In the genomic region with DNA sequence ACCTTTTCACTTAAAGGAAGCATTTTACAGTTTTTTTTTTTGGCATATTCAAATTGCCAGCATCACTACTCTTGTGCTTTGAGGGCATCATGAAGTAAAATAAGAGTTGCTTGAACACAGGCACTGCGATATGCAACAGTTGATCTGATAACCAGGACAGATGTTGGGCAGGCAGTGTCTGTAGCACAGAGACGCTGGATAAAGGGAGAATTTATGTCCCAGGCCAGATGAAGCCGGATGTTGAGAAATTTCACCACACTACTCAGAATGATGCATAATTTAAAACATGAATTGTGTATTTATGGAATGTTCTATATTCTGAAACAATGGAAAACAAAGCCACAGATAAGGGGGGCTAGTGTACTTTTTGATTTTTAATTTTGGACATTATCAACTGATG, we compare ENCODE assay signal across 21 cellular contexts.
A peak's percentile ranks its signal among the peaks of the same experiment; 100 is the strongest.
DNase-seq lines count a peak whose midpoint lies in the region; ATAC-seq and TF ChIP-seq lines count a peak whose summit lies in the region.
"Had no signal": no experiment of that assay in that cellular context is flagged by ENCODE, and none has a peak within 500 bp of the region (broad histone marks: within the 10 kb centered on the region; RNA-seq: fewer than 3 reads in every experiment).

No MANE protein-coding gene starts in this region.

- peaks cover 10% of the 10 kb centered on the region; the same call in 1 of the 2 replicates for H3K9me3 Mint-ChIP-seq in WTC11
- no peaks in the 10 kb centered on the region for H3K9me3 Mint-ChIP-seq in activated naive CD8-positive, alpha-beta T cell treated with anti-CD3 and anti-CD28 coated beads, Interleukin-2, amount 50 U/mL, for 24 hours
- H3K9me3 Mint-ChIP-seq in activated naive CD8-positive, alpha-beta T cell treated with anti-CD3 and anti-CD28 coated beads for 36 hours = peaks cover 1% of the 10 kb centered on the region
- H3K9me3 Mint-ChIP-seq: type B pancreatic cell had no signal

- no peak overlapping the region for H3K9ac ChIP-seq in MM.1S (ENCODE audit: low read length)
- H3K9ac ChIP-seq: BLaER1 had no signal

- no peak overlapping the region for H3K4me3 ChIP-seq in fibroblast of pulmonary artery (replicated peaks; ENCODE audit: low read depth, low read length)
- no peak overlapping the region for H3K4me3 ChIP-seq in ovary
- H3K4me3 ChIP-seq in MM.1S (ENCODE audit: low read length) = no peak overlapping the region
- H3K4me3 ChIP-seq: BLaER1, colonic mucosa had no signal

- 49 to 61% (median 52%) methylated on average over 3 of the region's 3 CpGs for WGBS in ovary, 3 donors

- TF ChIP-seq EP300 in ovary (IDR thresholded peaks at IDR 0.05) = no peak

- intact Hi-C loops in ovary (cut with DNase I) = no loop called here

- no peak overlapping the region for H3K4me2 ChIP-seq in MM.1S (ENCODE audit: low read depth, low read length)
- H3K4me2 ChIP-seq: BLaER1 had no signal

- H3K36me3 ChIP-seq in ovary = no peaks in the 10 kb centered on the region
- peaks cover 3% of the 10 kb centered on the region; the same call in 1 of the 2 replicates for H3K36me3 ChIP-seq in MM.1S (replicated peaks; ENCODE audit: insufficient read depth, low read length)
- H3K36me3 ChIP-seq: colonic mucosa had no signal

- CTCF ChIA-PET in WTC11 (lab: Charles Lee) = interaction anchor here (0.8 kb wide), 1 partner anchor 416 kb away, joined by 3 read pairs; no protein-coding TSS in a partner anchor

- no peak overlapping the region for H3K4me3 Mint-ChIP-seq in WTC11
- no peak overlapping the region for H3K4me3 Mint-ChIP-seq in activated naive CD8-positive, alpha-beta T cell treated with anti-CD3 and anti-CD28 coated beads, Interleukin-2, amount 50 U/mL, for 24 hours
- no peak overlapping the region for H3K4me3 Mint-ChIP-seq in activated naive CD8-positive, alpha-beta T cell treated with anti-CD3 and anti-CD28 coated beads for 36 hours
- H3K4me3 Mint-ChIP-seq: naive B cell, type B pancreatic cell had no signal

- H3K27me3 ChIP-seq in ovary (no peaks in the 10 kb centered on the region), MM.1S (replicated peaks; ENCODE audit: insufficient read depth, low read length) (no peaks in the 10 kb centered on the region)
- H3K27me3 ChIP-seq: BLaER1, colonic mucosa had no signal

- TF ChIP-seq CTCF in AG09319 (IDR thresholded peaks at IDR 0.05; ENCODE audit: low read depth, low read length) (no peak), WTC11 (IDR thresholded peaks at IDR 0.05) (no peak), fibroblast of pulmonary artery (IDR thresholded peaks at IDR 0.05; ENCODE audit: low read length, missing control alignments) (no peak), ovary (IDR thresholded peaks at IDR 0.05) (no peak), MM.1S (IDR thresholded peaks at IDR 0.05; ENCODE audit: low read length) (no peak)

- H4K20me1 ChIP-seq in MM.1S (ENCODE audit: insufficient read depth, low read length) = no peaks in the 10 kb centered on the region
- H4K20me1 ChIP-seq: BLaER1 had no signal

- H2AFZ ChIP-seq in MM.1S (ENCODE audit: low read length) = no peak overlapping the region

- POLR2A ChIA-PET in WTC11 (lab: Charles Lee) = no interaction called here

- no peaks in the 10 kb centered on the region for H3F3A ChIP-seq in MM.1S (ENCODE audit: insufficient read depth, low read length)

- H3K79me2 ChIP-seq in MM.1S (ENCODE audit: low read length) = no peaks in the 10 kb centered on the region

- no peaks in the 10 kb centered on the region for H3K27me3 Mint-ChIP-seq in WTC11 (ENCODE audit: low read depth)
- H3K27me3 Mint-ChIP-seq in activated naive CD8-positive, alpha-beta T cell treated with anti-CD3 and anti-CD28 coated beads, Interleukin-2, amount 50 U/mL, for 24 hours = no peaks in the 10 kb centered on the region
- H3K27me3 Mint-ChIP-seq in activated naive CD8-positive, alpha-beta T cell treated with anti-CD3 and anti-CD28 coated beads for 36 hours = no peaks in the 10 kb centered on the region
- H3K27me3 Mint-ChIP-seq: naive B cell, type B pancreatic cell had no signal

- H3K4me1 ChIP-seq in ovary (ENCODE audit: insufficient read depth) = no peaks in the 10 kb centered on the region
- no peaks in the 10 kb centered on the region for H3K4me1 ChIP-seq in MM.1S (ENCODE audit: low read length)
- H3K4me1 ChIP-seq: BLaER1, colonic mucosa had no signal

- H3K9me2 ChIP-seq in MM.1S (replicated peaks; ENCODE audit: insufficient read depth, low read length) = no peaks in the 10 kb centered on the region

- no peak for ATAC-seq in WTC11
- no peak for ATAC-seq in activated naive CD8-positive, alpha-beta T cell treated with anti-CD3 and anti-CD28 coated beads, Interleukin-2, amount 50 U/mL, for 24 hours
- ATAC-seq: esophagus mucosa, left cardiac atrium had no signal

- H3K36me3 Mint-ChIP-seq in WTC11 = peaks cover 15% of the 10 kb centered on the region
- H3K36me3 Mint-ChIP-seq in activated naive CD8-positive, alpha-beta T cell treated with anti-CD3 and anti-CD28 coated beads, Interleukin-2, amount 50 U/mL, for 24 hours (ENCODE audit: low read depth) = peaks cover 61% of the 10 kb centered on the region
- H3K36me3 Mint-ChIP-seq in activated naive CD8-positive, alpha-beta T cell treated with anti-CD3 and anti-CD28 coated beads for 36 hours = peaks cover 38% of the 10 kb centered on the region

- TF ChIP-seq POLR2A in ovary (IDR thresholded peaks at IDR 0.05) = no peak

- H3K4me1 Mint-ChIP-seq in WTC11 = no peaks in the 10 kb centered on the region
- no peaks in the 10 kb centered on the region for H3K4me1 Mint-ChIP-seq in activated naive CD8-positive, alpha-beta T cell treated with anti-CD3 and anti-CD28 coated beads, Interleukin-2, amount 50 U/mL, for 24 hours
- no peaks in the 10 kb centered on the region for H3K4me1 Mint-ChIP-seq in activated naive CD8-positive, alpha-beta T cell treated with anti-CD3 and anti-CD28 coated beads for 36 hours
- H3K4me1 Mint-ChIP-seq: naive B cell had no signal

- peak; percentile 8 for DNase-seq in AG09319 (ENCODE audit: extremely low read depth, low read depth)
- DNase-seq in HCEC 1CT = peak; percentile 77
- no peak for DNase-seq in WTC11 (ENCODE audit: low spot score)
- DNase-seq in fibroblast of pulmonary artery (ENCODE audit: low read depth) = peak; percentile 76
- DNase-seq in ovary = no peak
- DNase-seq in MM.1S = no peak
- DNase-seq in activated naive CD8-positive, alpha-beta T cell treated with anti-CD3 and anti-CD28 coated beads, Interleukin-2, amount 50 U/mL, for 24 hours = no peak
- no peak for DNase-seq in activated naive CD8-positive, alpha-beta T cell treated with anti-CD3 and anti-CD28 coated beads for 36 hours
- DNase-seq: activated effector memory CD4-positive, alpha-beta T cell treated with anti-CD3 and anti-CD28 coated beads, Interleukin-2, amount 50 U/mL, for 16 hours; colonic mucosa; KG1; left cardiac atrium; mesenchymal stem cell; naive B cell; NCI-H1694 treated with DMSO at 0.1 percent for 48 hours; NCI-H2171; nucleus accumbens; stimulated activated CD4-positive, alpha-beta T cell treated with anti-CD3 and anti-CD28 coated beads, Interleukin-1b, Interleukin-23, amount 100 ng/mL, for 48 hours had no signal

- no peaks in the 10 kb centered on the region for H3K9me3 ChIP-seq in ovary
- no peaks in the 10 kb centered on the region for H3K9me3 ChIP-seq in MM.1S (replicated peaks; ENCODE audit: insufficient read depth, low read length)
- H3K9me3 ChIP-seq: colonic mucosa had no signal

- H3K27ac Mint-ChIP-seq in WTC11 = 0 out of 2 replicates have a peak overlapping the region, but pooled peaks have one; percentile 30
- no peak overlapping the region for H3K27ac Mint-ChIP-seq in activated naive CD8-positive, alpha-beta T cell treated with anti-CD3 and anti-CD28 coated beads, Interleukin-2, amount 50 U/mL, for 24 hours
- no peak overlapping the region for H3K27ac Mint-ChIP-seq in activated naive CD8-positive, alpha-beta T cell treated with anti-CD3 and anti-CD28 coated beads for 36 hours
- H3K27ac Mint-ChIP-seq: type B pancreatic cell had no signal

- H3K27ac ChIP-seq in ovary (no peak overlapping the region), MM.1S (ENCODE audit: low read length) (no peak overlapping the region)
- H3K27ac ChIP-seq: BLaER1, colonic mucosa had no signal

TF ChIP-seq in WTC11, 78 proteins besides CTCF, POLR2A, EP300 and RAD21:
- TF ChIP-seq TP53 (CRISPR knock-in tag; IDR thresholded peaks at IDR 0.05) (no peak), ZBTB21 (CRISPR knock-in tag; IDR thresholded peaks at IDR 0.05; ENCODE audit: borderline replicate concordance) (no peak)
- TF ChIP-seq, protein P1, sequence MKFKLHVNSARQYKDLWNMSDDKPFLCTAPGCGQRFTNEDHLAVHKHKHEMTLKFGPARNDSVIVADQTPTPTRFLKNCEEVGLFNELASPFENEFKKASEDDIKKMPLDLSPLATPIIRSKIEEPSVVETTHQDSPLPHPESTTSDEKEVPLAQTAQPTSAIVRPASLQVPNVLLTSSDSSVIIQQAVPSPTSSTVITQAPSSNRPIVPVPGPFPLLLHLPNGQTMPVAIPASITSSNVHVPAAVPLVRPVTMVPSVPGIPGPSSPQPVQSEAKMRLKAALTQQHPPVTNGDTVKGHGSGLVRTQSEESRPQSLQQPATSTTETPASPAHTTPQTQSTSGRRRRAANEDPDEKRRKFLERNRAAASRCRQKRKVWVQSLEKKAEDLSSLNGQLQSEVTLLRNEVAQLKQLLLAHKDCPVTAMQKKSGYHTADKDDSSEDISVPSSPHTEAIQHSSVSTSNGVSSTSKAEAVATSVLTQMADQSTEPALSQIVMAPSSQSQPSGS (CRISPR knock-in tag; IDR thresholded peaks at IDR 0.05; ENCODE audit: borderline replicate concordance, low read depth) = no peak
TF ChIP-seq in WTC11: peak in this region for 0.

Comparison
In these comparisons a context has a peak if more than half of its experiments do, and no peak if none do; other contexts are left out.
1. DNase-seq: peak in AG09319 (single experiment), HCEC 1CT (single experiment) and fibroblast of pulmonary artery (single experiment); none in WTC11 (single experiment), ovary (0 of 5), MM.1S (single experiment), activated naive CD8-positive, alpha-beta T cell treated with anti-CD3 and anti-CD28 coated beads, Interleukin-2, amount 50 U/mL, for 24 hours (single experiment) and activated naive CD8-positive, alpha-beta T cell treated with anti-CD3 and anti-CD28 coated beads for 36 hours (single experiment).